7 cellular contexts compared by ENCODE assay signal in the genomic region with DNA sequence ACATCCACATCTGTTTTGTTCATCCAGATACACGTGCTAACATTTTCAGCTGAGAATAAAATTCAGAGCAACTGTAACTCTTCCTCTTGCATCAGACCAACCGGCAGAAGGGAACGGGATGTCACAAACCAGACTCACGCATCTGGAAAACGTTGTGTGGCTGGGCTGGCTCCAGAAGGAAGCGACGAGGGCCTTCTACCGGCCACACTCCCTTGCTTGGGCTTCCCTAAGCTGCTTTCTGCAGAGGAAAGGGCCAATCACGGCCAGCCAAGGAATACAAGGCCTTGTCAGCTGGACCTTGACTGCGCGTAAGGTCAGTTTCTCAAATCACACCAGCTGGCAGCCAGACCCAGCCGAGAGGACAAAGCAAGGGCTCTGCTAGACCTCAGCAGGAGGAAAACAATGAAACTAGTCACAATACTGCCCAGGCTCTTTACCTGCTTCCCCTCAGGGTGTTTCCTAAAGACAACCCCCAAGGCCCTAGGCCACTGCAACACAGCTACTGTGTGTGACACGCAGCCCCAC.
DNase-seq lines count a peak whose midpoint lies in the region; ATAC-seq lines count a peak whose summit lies in the region.

No MANE protein-coding gene starts in this region.

- ATAC-seq in GM18867 (IDR thresholded peaks at IDR 0.05; ENCODE audit: unreplicated experiment): no peak
- ATAC-seq in GM21526 (IDR thresholded peaks at IDR 0.05; ENCODE audit: low FRiP score, unreplicated experiment): no peak

- DNase-seq in NCI-H146 (lab: John Stamatoyannopoulos, UW) (peak; percentile 63), astrocyte of the hippocampus (ENCODE audit: low read depth, low spot score) (peak; percentile 54), iPS-NIHi7 (ENCODE audit: extremely low spot score) (peak; percentile 54), stromal cell of bone marrow (ENCODE audit: low read depth) (peak; percentile 50), GDM1 (lab: John Stamatoyannopoulos, UW) (no peak)
